Comparison of ENCODE assay signal across 22 cellular contexts in genomic region chr5:57382665-57383064, GRCh38.
A peak's percentile ranks its signal among the peaks of the same experiment; 100 is the strongest.
DNase-seq lines count a peak whose midpoint lies in the region; ATAC-seq, FAIRE-seq and TF ChIP-seq lines count a peak whose summit lies in the region.
"Had no signal": no experiment of that assay in that cellular context is flagged by ENCODE, and none has a peak within 500 bp of the region (broad histone marks: within the 10 kb centered on the region; RNA-seq: fewer than 3 reads in every experiment).

No MANE protein-coding gene starts in this region.

- H2BK5ac ChIP-seq in H1 (ENCODE audit: low read depth, low read length), result no peak overlapping the region

- CTCF ChIA-PET in H1 (lab: Charles Lee; ENCODE audit: partially characterized antibody), result no interaction called here

- H3K36me3 ChIP-seq in GM23248 (ENCODE audit: low read depth) (no peaks in the 10 kb centered on the region), RWPE2 (ENCODE audit: low read depth) (no peaks in the 10 kb centered on the region), H1 (ENCODE audit: control insufficient read depth in 2 of 4, insufficient read depth in 4 of 4, low read length in 3 of 4) (no peaks in the 10 kb centered on the region), skeletal muscle satellite cell (ENCODE audit: insufficient read depth, low read length) (no peaks in the 10 kb centered on the region)
- H3K36me3 ChIP-seq: neutrophil had no signal

- H2BK20ac ChIP-seq in H1 (ENCODE audit: low read length), result no peak overlapping the region

- H3K27me3 ChIP-seq in GM23248 (replicated peaks; ENCODE audit: insufficient read depth) (no peaks in the 10 kb centered on the region), RWPE2 (ENCODE audit: insufficient read depth, poor library complexity, severe bottlenecking) (no peaks in the 10 kb centered on the region), H1 (replicated peaks in 1 of 4; ENCODE audit: control insufficient read depth in 3 of 4, extremely low read depth in 1 of 4, insufficient read depth in 3 of 4, low read length in 3 of 4) (no peaks in the 10 kb centered on the region), skeletal muscle satellite cell (ENCODE audit: control insufficient read depth, insufficient read depth, low read length) (no peaks in the 10 kb centered on the region)
- H3K27me3 ChIP-seq: dorsolateral prefrontal cortex, neutrophil, testis had no signal

- no peak overlapping the region for H2BK120ac ChIP-seq in H1 (replicated peaks; ENCODE audit: low read depth, low read length)

- no peak overlapping the region for H2AK5ac ChIP-seq in H1 (ENCODE audit: low read depth, low read length)

- H3K18ac ChIP-seq in H1 (ENCODE audit: extremely low read depth, low read length), result no peak overlapping the region

- TF ChIP-seq CTCF in RWPE2 (IDR thresholded peaks at IDR 0.05; ENCODE audit: poor library complexity, severe bottlenecking) (no peak), H1 (IDR thresholded peaks at IDR 0.05; ENCODE audit: control extremely low read depth in 1 of 3, insufficient read depth in 1 of 3, low read depth in 1 of 3, low read length in 3 of 3) (no peak), natural killer cell (IDR thresholded peaks at IDR 0.05) (no peak)

- no peak for TF ChIP-seq EP300 in H1 (IDR thresholded peaks at IDR 0.05; ENCODE audit: borderline replicate concordance in 1 of 2, low read depth in 2 of 2, low read length in 2 of 2)

- no peak overlapping the region for H2BK12ac ChIP-seq in H1 (ENCODE audit: low read depth, low read length)

- H2AFZ ChIP-seq in GM23248 (peak overlapping the region; percentile 56; the same call in 1 of the 2 replicates), H1 (ENCODE audit: low read length) (0 out of 2 replicates have a peak overlapping the region, but pooled peaks have one; percentile 63)

- H3K9me3 ChIP-seq in GM23248 (ENCODE audit: low read depth) (no peaks in the 10 kb centered on the region), RWPE2 (ENCODE audit: severe bottlenecking) (no peaks in the 10 kb centered on the region), H1 (ENCODE audit: insufficient read depth in 2 of 2, low read depth in 1 of 2, low read length in 1 of 2) (no peaks in the 10 kb centered on the region), skeletal muscle satellite cell (replicated peaks; ENCODE audit: low read length) (no peaks in the 10 kb centered on the region)
- H3K9me3 ChIP-seq: neutrophil, testis had no signal

- H4K91ac ChIP-seq in H1 (replicated peaks; ENCODE audit: insufficient read length, low read length), result no peak overlapping the region

- POLR2A ChIA-PET in H1 (lab: Charles Lee; ENCODE audit: partially characterized antibody), result no interaction called here

- H3K4me1 ChIP-seq in GM23248 (ENCODE audit: insufficient read depth), result peaks cover 15% of the 10 kb centered on the region
- peaks cover 15% of the 10 kb centered on the region for H3K4me1 ChIP-seq in RWPE2 (ENCODE audit: insufficient read depth, poor library complexity, severe bottlenecking)
- no peaks in the 10 kb centered on the region for H3K4me1 ChIP-seq in H1 (replicated peaks in 1 of 4; ENCODE audit: control insufficient read depth in 3 of 4, insufficient read depth in 4 of 4, low read length in 3 of 4)
- peaks cover 11% of the 10 kb centered on the region for H3K4me1 ChIP-seq in skeletal muscle satellite cell (ENCODE audit: control insufficient read depth, insufficient read depth, low read length)
- H3K4me1 ChIP-seq: testis had no signal

- H3K4me1 Mint-ChIP-seq in natural killer cell, result no peaks in the 10 kb centered on the region
- H3K4me1 Mint-ChIP-seq: immature natural killer cell; stimulated activated naive B cell treated with anti-CD40 and anti-IgM and Interleukin-4, amounts not matched to agents 10 μg/mL and 1 μg/mL and 100 μg/mL, for 72 hours had no signal

- H4K20me1 ChIP-seq in GM23248 (ENCODE audit: insufficient read depth), result no peaks in the 10 kb centered on the region
- no peaks in the 10 kb centered on the region for H4K20me1 ChIP-seq in H1 (replicated peaks in 1 of 2; ENCODE audit: control insufficient read depth in 1 of 2, insufficient read depth in 2 of 2, low read length in 2 of 2)

- ATAC-seq in RWPE2 (ENCODE audit: low read depth), result no peak
- no peak for ATAC-seq in natural killer cell
- ATAC-seq: CD8-positive, alpha-beta T cell had no signal

- H3K4me3 Mint-ChIP-seq in natural killer cell, result no peak overlapping the region
- H3K4me3 Mint-ChIP-seq: CD8-positive, alpha-beta T cell; immature natural killer cell; stimulated activated naive B cell treated with anti-CD40 and anti-IgM and Interleukin-4, amounts not matched to agents 10 μg/mL and 1 μg/mL and 100 μg/mL, for 72 hours had no signal

- no peak overlapping the region for H3K27ac Mint-ChIP-seq in natural killer cell
- H3K27ac Mint-ChIP-seq: CD8-positive, alpha-beta T cell; immature natural killer cell; stimulated activated naive B cell treated with anti-CD40 and anti-IgM and Interleukin-4, amounts not matched to agents 10 μg/mL and 1 μg/mL and 100 μg/mL, for 72 hours had no signal

- H3K79me2 ChIP-seq in GM23248 (ENCODE audit: insufficient read depth), result no peaks in the 10 kb centered on the region
- no peaks in the 10 kb centered on the region for H3K79me2 ChIP-seq in H1 (ENCODE audit: control insufficient read depth in 1 of 2, insufficient read depth in 2 of 2, low read length in 2 of 2)

- no peak for FAIRE-seq in H1 (lab: Jason Lieb, UNC)
- FAIRE-seq: GM12892 had no signal

- H3K4ac ChIP-seq in H1 (replicated peaks; ENCODE audit: insufficient read length, low read depth, low read length), result no peak overlapping the region

- H4K8ac ChIP-seq in H1 (ENCODE audit: extremely low read depth, insufficient read depth, low read length), result no peak overlapping the region

- 69 to 71% methylated on average over 2 of the region's 2 CpGs for WGBS in GM23248 (ENCODE audit: low coverage in 1 of 2, low lambda C conversion rate in 2 of 2, missing lambda C conversion rate in 2 of 2), 2 experiments
- 78% methylated on average over 2 of the region's 2 CpGs; no CpG with 5 or more reads in 1 of the 2 experiments for WGBS in H1 (ENCODE audit: extremely low coverage in 1 of 2, insufficient coverage in 1 of 2, insufficient read length in 1 of 2, insufficient replicate concordance in 2 of 2, low coverage in 1 of 2, low lambda C conversion rate in 2 of 2, missing lambda C conversion rate in 1 of 2), 2 experiments

- in situ Hi-C loops in GM23248 (cut with MboI), result no loop called here

- H3K14ac ChIP-seq in H1 (ENCODE audit: insufficient read length), result no peak overlapping the region

- H3K56ac ChIP-seq in H1 (replicated peaks; ENCODE audit: insufficient read length, low read depth, low read length), result no peak overlapping the region

- no peaks in the 10 kb centered on the region for H3K23me2 ChIP-seq in H1 (ENCODE audit: low read depth, low read length)

- H3K27me3 Mint-ChIP-seq in natural killer cell (ENCODE audit: low read depth in 2 of 2), result peaks cover 0 to 2% of the 10 kb centered on the region in 2 donors

- H3K36me3 Mint-ChIP-seq in natural killer cell, result no peaks in the 10 kb centered on the region
- H3K36me3 Mint-ChIP-seq: CD8-positive, alpha-beta T cell; immature natural killer cell; stimulated activated naive B cell treated with anti-CD40 and anti-IgM and Interleukin-4, amounts not matched to agents 10 μg/mL and 1 μg/mL and 100 μg/mL, for 72 hours had no signal

- no peak overlapping the region for H4K5ac ChIP-seq in H1 (ENCODE audit: insufficient read length, low read depth, low read length)

- H3K4me2 ChIP-seq in GM23248 (ENCODE audit: unreplicated experiment) (peak overlapping the region; percentile 74), H1 (ENCODE audit: insufficient read depth in 1 of 2, low read depth in 2 of 2, low read length in 2 of 2) (no peak overlapping the region), skeletal muscle satellite cell (ENCODE audit: low read length) (peak overlapping the region; percentile 75)

- intact Hi-C loops in natural killer cell (cut with micrococcal nuclease), result no loop called here

- peaks cover 0 to 3% of the 10 kb centered on the region in 2 donors for H3K9me3 Mint-ChIP-seq in natural killer cell
- H3K9me3 Mint-ChIP-seq: CD8-positive, alpha-beta T cell; stimulated activated naive B cell treated with anti-CD40 and anti-IgM and Interleukin-4, amounts not matched to agents 10 μg/mL and 1 μg/mL and 100 μg/mL, for 72 hours had no signal

- no peak overlapping the region for H3K23ac ChIP-seq in H1 (ENCODE audit: insufficient read length)

- no peak for TF ChIP-seq POLR2A in H1 (IDR thresholded peaks at IDR 0.05; ENCODE audit: control extremely low read depth in 1 of 2, low read depth in 2 of 2, low read length in 2 of 2)

- no peaks in the 10 kb centered on the region for H3K79me1 ChIP-seq in H1 (ENCODE audit: low read depth, low read length)

- no peak overlapping the region for H2BK15ac ChIP-seq in H1 (ENCODE audit: low read length)

- TF ChIP-seq RAD21 in H1 (IDR thresholded peaks at IDR 0.05 in 1 of 2, conservative IDR thresholded peaks at IDR 0.05 in 1 of 2; ENCODE audit: low read depth in 2 of 2, low read length in 2 of 2), result no peak

- peak overlapping the region; percentile 70 for H3K9ac ChIP-seq in GM23248
- H3K9ac ChIP-seq in H1 (replicated peaks in 1 of 4; ENCODE audit: extremely low read depth in 1 of 4, low read depth in 3 of 4, low read length in 3 of 4), result no peak overlapping the region
- H3K9ac ChIP-seq in skeletal muscle satellite cell (ENCODE audit: low read depth, low read length), result peak overlapping the region; percentile 8

- peaks cover 17% of the 10 kb centered on the region for H3F3A ChIP-seq in GM23248 (ENCODE audit: insufficient read depth)

- peak overlapping the region; percentile 94 for H3K27ac ChIP-seq in GM23248
- peak overlapping the region; percentile 80 for H3K27ac ChIP-seq in RWPE2 (ENCODE audit: poor library complexity, severe bottlenecking)
- H3K27ac ChIP-seq in H1 (ENCODE audit: low read depth, low read length), result no peak overlapping the region
- H3K27ac ChIP-seq: dorsolateral prefrontal cortex, neutrophil, skin epidermis, testis had no signal

- no peaks in the 10 kb centered on the region for H3K9me2 ChIP-seq in GM23248 (ENCODE audit: insufficient read depth)

- peak overlapping the region; percentile 60; the same call in 1 of the 2 replicates for H3K4me3 ChIP-seq in GM23248
- no peak overlapping the region for H3K4me3 ChIP-seq in RWPE2 (ENCODE audit: severe bottlenecking)
- H3K4me3 ChIP-seq in H1 (ENCODE audit: extremely low read depth in 1 of 4, insufficient read depth in 2 of 4, low read depth in 3 of 4, low read length in 4 of 4), result no peak overlapping the region
- no peak overlapping the region for H3K4me3 ChIP-seq in skeletal muscle satellite cell (ENCODE audit: low read length)
- H3K4me3 ChIP-seq: dorsolateral prefrontal cortex, skin epidermis, testis had no signal

- DNase-seq in GM23248, result peak; percentile 15
- DNase-seq in RWPE2 (ENCODE audit: low spot score), result no peak
- no peak for DNase-seq in H1 (ENCODE audit: low read depth in 1 of 2, low spot score in 2 of 2)
- DNase-seq in natural killer cell, result no peak
- DNase-seq in midbrain (lab: John Stamatoyannopoulos, UW), result no peak
- no peak for DNase-seq in NCI-H446 treated with DMSO at 0.1 percent for 48 hours (lab: John Stamatoyannopoulos, UW)
- DNase-seq: activated naive CD4-positive, alpha-beta T cell; activated T-cell treated with anti-CD3 and anti-CD28 coated beads, Interleukin-2, amount 50 U/mL, for 1 hour; AML-193; caudate nucleus; CD8-positive, alpha-beta T cell; DMS79; dorsolateral prefrontal cortex; immature natural killer cell; NCI-H1105 treated with DMSO at 0.1 percent for 48 hours; NCI-H2029 treated with DMSO at 0.1 percent for 48 hours; stimulated activated naive B cell treated with anti-CD40 and anti-IgM and Interleukin-4, amounts not matched to agents 10 μg/mL and 1 μg/mL and 100 μg/mL, for 72 hours; testis had no signal

Comparison
In these comparisons a context has a peak if more than half of its experiments do, and no peak if none do; other contexts are left out.
1. H3K4me2 ChIP-seq: peak in GM23248 (single experiment) and skeletal muscle satellite cell (single experiment); none in H1 (0 of 2).
2. H3K9ac ChIP-seq: peak in GM23248 (single experiment) and skeletal muscle satellite cell (single experiment); none in H1 (0 of 4).